In the genomic region with DNA sequence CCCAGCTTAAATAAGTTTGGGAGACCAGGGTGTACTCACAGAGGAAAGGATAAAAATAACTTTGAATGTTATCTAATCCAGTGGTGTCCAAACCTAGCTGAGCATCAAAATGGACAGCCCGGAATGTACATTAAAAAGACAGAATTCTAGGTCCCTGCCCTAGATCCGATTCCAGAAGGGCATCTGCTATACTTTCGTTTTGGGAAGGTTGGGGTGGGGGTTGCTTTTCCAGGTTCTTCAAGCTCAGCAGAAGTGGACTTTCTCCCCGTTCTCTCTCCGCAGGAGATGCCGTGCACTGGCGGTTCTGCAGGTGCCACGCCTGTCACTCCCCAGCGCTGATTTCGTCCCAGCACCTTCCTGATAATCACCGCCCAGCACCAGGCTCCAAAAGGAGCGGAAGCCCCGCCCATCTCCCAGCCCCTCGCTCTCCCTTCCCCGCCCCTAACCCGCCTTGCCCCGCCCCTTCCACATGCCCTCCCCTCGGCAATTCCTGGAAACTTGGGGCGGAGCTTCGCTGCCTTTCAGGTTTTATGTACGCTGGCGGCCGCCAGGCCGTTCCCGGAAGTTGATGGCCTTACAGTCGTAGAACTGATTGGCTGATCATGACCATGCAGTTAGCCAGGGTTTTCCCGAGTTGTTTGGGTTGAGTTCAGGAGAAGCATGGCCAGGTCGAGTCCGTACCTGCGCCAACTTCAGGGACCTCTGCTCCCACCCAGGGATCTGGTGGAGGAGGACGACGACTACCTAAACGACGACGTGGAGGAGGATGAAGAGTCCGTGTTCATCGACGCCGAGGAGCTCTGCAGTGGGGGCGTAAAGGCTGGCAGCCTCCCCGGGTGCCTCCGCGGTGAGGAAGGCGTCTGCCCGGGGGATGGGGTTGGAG, we compare ENCODE assay signal across 1 cellular context.
TF ChIP-seq lines count a peak whose summit lies in the region.

A gene (plus strand): TSS at position 550 of the 883 bp plus-strand sequence. CDS start 111 bp downstream, at position 661.

TF ChIP-seq in HepG2, 621 proteins besides CTCF, POLR2A, EP300 and RAD21 (continued from another document):
- TF ChIP-seq, protein P1, sequence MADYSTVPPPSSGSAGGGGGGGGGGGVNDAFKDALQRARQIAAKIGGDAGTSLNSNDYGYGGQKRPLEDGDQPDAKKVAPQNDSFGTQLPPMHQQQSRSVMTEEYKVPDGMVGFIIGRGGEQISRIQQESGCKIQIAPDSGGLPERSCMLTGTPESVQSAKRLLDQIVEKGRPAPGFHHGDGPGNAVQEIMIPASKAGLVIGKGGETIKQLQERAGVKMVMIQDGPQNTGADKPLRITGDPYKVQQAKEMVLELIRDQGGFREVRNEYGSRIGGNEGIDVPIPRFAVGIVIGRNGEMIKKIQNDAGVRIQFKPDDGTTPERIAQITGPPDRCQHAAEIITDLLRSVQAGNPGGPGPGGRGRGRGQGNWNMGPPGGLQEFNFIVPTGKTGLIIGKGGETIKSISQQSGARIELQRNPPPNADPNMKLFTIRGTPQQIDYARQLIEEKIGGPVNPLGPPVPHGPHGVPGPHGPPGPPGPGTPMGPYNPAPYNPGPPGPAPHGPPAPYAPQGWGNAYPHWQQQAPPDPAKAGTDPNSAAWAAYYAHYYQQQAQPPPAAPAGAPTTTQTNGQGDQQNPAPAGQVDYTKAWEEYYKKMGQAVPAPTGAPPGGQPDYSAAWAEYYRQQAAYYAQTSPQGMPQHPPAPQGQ (CRISPR knock-in tag; IDR thresholded peaks at IDR 0.05; ENCODE audit: borderline replicate concordance), result no peak
- TF ChIP-seq SOX6 (IDR thresholded peaks at IDR 0.05) (no peak), SOX6 (CRISPR knock-in tag; IDR thresholded peaks at IDR 0.05) (peak; percentile 36; the same call in 1 of the 2 replicates), SMAD3 (CRISPR knock-in tag; IDR thresholded peaks at IDR 0.05) (peak; percentile 46; the same call in 1 of the 2 replicates), ZNF792 (CRISPR knock-in tag; IDR thresholded peaks at IDR 0.05) (peak; percentile 39; the same call in 1 of the 2 replicates), JARID2 (CRISPR knock-in tag; IDR thresholded peaks at IDR 0.05; ENCODE audit: insufficient replicate concordance) (no peak), ZNF75D (CRISPR knock-in tag; IDR thresholded peaks at IDR 0.05; ENCODE audit: borderline replicate concordance) (no peak), NFYC (CRISPR knock-in tag; IDR thresholded peaks at IDR 0.05) (peak; percentile 65; the same call in 1 of the 2 replicates), PAF1 (CRISPR knock-in tag; IDR thresholded peaks at IDR 0.05) (no peak), ZNF460 (CRISPR knock-in tag; IDR thresholded peaks at IDR 0.05; ENCODE audit: borderline replicate concordance) (no peak), ZNF549 (CRISPR knock-in tag; IDR thresholded peaks at IDR 0.05) (no peak), IRX3 (CRISPR knock-in tag; IDR thresholded peaks at IDR 0.05; ENCODE audit: borderline replicate concordance, low read depth) (no peak), RXRA (CRISPR knock-in tag; IDR thresholded peaks at IDR 0.05) (peak; percentile 51; the same call in 1 of the 2 replicates), ZNF431 (CRISPR knock-in tag; IDR thresholded peaks at IDR 0.05; ENCODE audit: borderline replicate concordance, low read depth) (no peak), CCDC6 (CRISPR knock-in tag; IDR thresholded peaks at IDR 0.05) (no peak), ZNF20 (CRISPR knock-in tag; IDR thresholded peaks at IDR 0.05) (no peak), ZNF234 (CRISPR knock-in tag; conservative IDR thresholded peaks at IDR 0.05) (no peak), MED8 (CRISPR knock-in tag; IDR thresholded peaks at IDR 0.05; ENCODE audit: insufficient replicate concordance) (no peak)
- TF ChIP-seq, protein P2, sequence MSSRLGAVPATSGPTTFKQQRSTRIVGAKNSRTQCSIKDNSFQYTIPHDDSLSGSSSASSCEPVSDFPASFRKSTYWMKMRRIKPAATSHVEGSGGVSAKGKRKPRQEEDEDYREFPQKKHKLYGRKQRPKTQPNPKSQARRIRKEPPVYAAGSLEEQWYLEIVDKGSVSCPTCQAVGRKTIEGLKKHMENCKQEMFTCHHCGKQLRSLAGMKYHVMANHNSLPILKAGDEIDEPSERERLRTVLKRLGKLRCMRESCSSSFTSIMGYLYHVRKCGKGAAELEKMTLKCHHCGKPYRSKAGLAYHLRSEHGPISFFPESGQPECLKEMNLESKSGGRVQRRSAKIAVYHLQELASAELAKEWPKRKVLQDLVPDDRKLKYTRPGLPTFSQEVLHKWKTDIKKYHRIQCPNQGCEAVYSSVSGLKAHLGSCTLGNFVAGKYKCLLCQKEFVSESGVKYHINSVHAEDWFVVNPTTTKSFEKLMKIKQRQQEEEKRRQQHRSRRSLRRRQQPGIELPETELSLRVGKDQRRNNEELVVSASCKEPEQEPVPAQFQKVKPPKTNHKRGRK (CRISPR knock-in tag; IDR thresholded peaks at IDR 0.05), result 0 out of 2 replicates have a peak, but pooled peaks have one; percentile 44
- TF ChIP-seq, protein P3, sequence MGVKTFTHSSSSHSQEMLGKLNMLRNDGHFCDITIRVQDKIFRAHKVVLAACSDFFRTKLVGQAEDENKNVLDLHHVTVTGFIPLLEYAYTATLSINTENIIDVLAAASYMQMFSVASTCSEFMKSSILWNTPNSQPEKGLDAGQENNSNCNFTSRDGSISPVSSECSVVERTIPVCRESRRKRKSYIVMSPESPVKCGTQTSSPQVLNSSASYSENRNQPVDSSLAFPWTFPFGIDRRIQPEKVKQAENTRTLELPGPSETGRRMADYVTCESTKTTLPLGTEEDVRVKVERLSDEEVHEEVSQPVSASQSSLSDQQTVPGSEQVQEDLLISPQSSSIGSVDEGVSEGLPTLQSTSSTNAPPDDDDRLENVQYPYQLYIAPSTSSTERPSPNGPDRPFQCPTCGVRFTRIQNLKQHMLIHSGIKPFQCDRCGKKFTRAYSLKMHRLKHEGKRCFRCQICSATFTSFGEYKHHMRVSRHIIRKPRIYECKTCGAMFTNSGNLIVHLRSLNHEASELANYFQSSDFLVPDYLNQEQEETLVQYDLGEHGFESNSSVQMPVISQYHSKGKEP (CRISPR knock-in tag; IDR thresholded peaks at IDR 0.05), result no peak
